In the genomic region with DNA sequence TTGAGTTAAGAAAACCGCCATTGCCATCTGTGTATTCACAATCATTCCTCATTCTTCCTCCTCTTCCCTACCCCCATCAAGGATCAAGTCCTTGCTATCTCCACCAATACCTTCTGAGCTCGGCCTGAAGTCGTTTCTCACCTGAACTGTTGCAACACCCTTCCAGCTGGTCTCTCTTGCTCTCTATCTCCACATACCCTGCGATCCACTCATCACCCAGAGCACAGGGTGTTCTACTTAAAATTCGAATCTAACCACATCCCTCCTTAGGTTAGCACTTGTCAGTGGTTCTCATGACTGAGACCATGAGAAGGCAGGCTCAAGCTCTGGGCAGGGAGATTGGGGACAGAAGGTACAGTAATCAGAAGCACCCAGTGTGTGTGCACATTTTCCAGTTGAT, we compare ENCODE assay signal across 29 cellular contexts. TPM values are rescaled to one million over a fixed set of nuclear protein-coding genes. Genes with fewer than 3 reads are reported as not detected.
"Had no signal": no experiment of that assay in that cellular context is flagged by ENCODE, and none has a peak within 500 bp of the region (broad histone marks: within the 10 kb centered on the region; RNA-seq: fewer than 3 reads in every experiment).

No MANE protein-coding gene starts in this region.

- H3K27ac ChIP-seq: body of pancreas, gastroesophageal sphincter, heart left ventricle, pancreas, psoas muscle, right atrium auricular region, stomach, suprapubic skin, tibial nerve, vagina had no signal

- H3K4me3 ChIP-seq: body of pancreas, esophagus squamous epithelium, gastroesophageal sphincter, heart left ventricle, pancreas, psoas muscle, right atrium auricular region, stomach, suprapubic skin, tibial nerve, vagina had no signal

- H3K36me3 ChIP-seq: esophagus squamous epithelium, gastroesophageal sphincter, heart left ventricle, pancreas, right atrium auricular region, stomach, suprapubic skin, tibial nerve, vagina had no signal

- H3K9me3 ChIP-seq: body of pancreas, esophagus squamous epithelium, pancreas, psoas muscle, right atrium auricular region, suprapubic skin, vagina had no signal

- H3K9me3 Mint-ChIP-seq: activated naive CD8-positive, alpha-beta T cell treated with anti-CD3 and anti-CD28 coated beads, Interleukin-2, amount 50 U/mL, for 24 hours; activated T-helper 1 cell treated with anti-CD3 and anti-CD28 coated beads, Interleukin-12 subunit alpha, Interleukin-12 subunit beta, Interleukin-2, Interleukin-4 antibody, amounts not matched to agents 30 ng/mL and 10 ng/mL and 1 ng/mL, durations not matched to agents 14 hours and 24 hours and 36 hours; T-helper 1 cell treated with Interleukin-12 subunit alpha and Interleukin-12 subunit beta and Interleukin-4 antibody, amounts not matched to agents 30 μg/mL and 1 μg/mL, for 36 hours had no signal

- H3K4me1 ChIP-seq: body of pancreas, gastroesophageal sphincter, heart left ventricle, pancreas, psoas muscle, right atrium auricular region, stomach, suprapubic skin, tibial nerve had no signal

- DNase-seq: activated CD4-positive, alpha-beta T cell treated with anti-CD3 and anti-CD28 coated beads, Interleukin-2, amount 50 U/mL, for 1 hour; activated CD8-positive, alpha-beta T cell treated with anti-CD3 and anti-CD28 coated beads, Interleukin-2, amount 10 ng/mL, durations not matched to agents 7 days and 5 days; activated gamma-delta T cell; activated naive CD4-positive, alpha-beta T cell treated with anti-CD3 and anti-CD28 coated beads, Interleukin-2, amount 50 U/mL, for 16 hours; activated naive CD8-positive, alpha-beta T cell treated with anti-CD3 and anti-CD28 coated beads, Interleukin-2, amount 50 U/mL, for 24 hours; body of pancreas; caudate nucleus; dermis blood vessel endothelial cell; effector CD8-positive, alpha-beta T cell; esophagus squamous epithelium; heart left ventricle; midbrain; pancreas; psoas muscle; stimulated activated CD4-positive, alpha-beta T cell treated with anti-CD3 and anti-CD28 coated beads, Interleukin-1b, Interleukin-23, amount 100 ng/mL, for 48 hours; stomach had no signal

- H3K27ac Mint-ChIP-seq: activated CD8-positive, alpha-beta T cell treated with anti-CD3 and anti-CD28 coated beads, Interleukin-2, amount 10 ng/mL, durations not matched to agents 7 days and 5 days; activated naive CD8-positive, alpha-beta T cell treated with anti-CD3 and anti-CD28 coated beads, Interleukin-2, amount 50 U/mL, for 24 hours; activated T-helper 1 cell treated with anti-CD3 and anti-CD28 coated beads, Interleukin-12 subunit alpha, Interleukin-12 subunit beta, Interleukin-2, Interleukin-4 antibody, amounts not matched to agents 30 ng/mL and 10 ng/mL and 1 ng/mL, durations not matched to agents 14 hours and 24 hours and 36 hours; nephron; T-helper 1 cell treated with Interleukin-12 subunit alpha and Interleukin-12 subunit beta and Interleukin-4 antibody, amounts not matched to agents 30 μg/mL and 1 μg/mL, for 36 hours had no signal

- H3K4me1 Mint-ChIP-seq: nephron had no signal

- H3K4me3 Mint-ChIP-seq: activated CD8-positive, alpha-beta T cell treated with anti-CD3 and anti-CD28 coated beads, Interleukin-2, amount 10 ng/mL, durations not matched to agents 7 days and 5 days; activated naive CD8-positive, alpha-beta T cell treated with anti-CD3 and anti-CD28 coated beads, Interleukin-2, amount 50 U/mL, for 24 hours; activated T-helper 1 cell treated with anti-CD3 and anti-CD28 coated beads, Interleukin-12 subunit alpha, Interleukin-12 subunit beta, Interleukin-2, Interleukin-4 antibody, amounts not matched to agents 30 ng/mL and 10 ng/mL and 1 ng/mL, durations not matched to agents 14 hours and 24 hours and 36 hours; nephron; T-helper 1 cell treated with Interleukin-12 subunit alpha and Interleukin-12 subunit beta and Interleukin-4 antibody, amounts not matched to agents 30 μg/mL and 1 μg/mL, for 36 hours had no signal

- H3K27me3 ChIP-seq: body of pancreas, gastroesophageal sphincter, right atrium auricular region, tibial nerve, vagina had no signal

- ATAC-seq: activated CD4-positive, CD25-positive, alpha-beta regulatory T cell treated with anti-CD3 and anti-CD28 coated beads, Interleukin-2, amount 50 U/mL, for 24 hours; activated CD8-positive, alpha-beta T cell treated with anti-CD3 and anti-CD28 coated beads, Interleukin-2, amount 10 ng/mL, durations not matched to agents 7 days and 5 days; activated naive CD8-positive, alpha-beta T cell treated with anti-CD3 and anti-CD28 coated beads, Interleukin-2, amount 50 U/mL, for 24 hours; body of pancreas; gastroesophageal sphincter; heart left ventricle; left lobe of liver; pancreas; psoas muscle had no signal

RNA-seq across cellular contexts. Expression of a gene that starts 4.6 kb away (rescaled TPM):
- total RNA-seq: activated CD8-positive, alpha-beta T cell treated with anti-CD3 and anti-CD28 coated beads, Interleukin-2, amount 10 ng/mL, durations not matched to agents 7 days and 5 days; activated T-helper 1 cell treated with anti-CD3 and anti-CD28 coated beads, Interleukin-12 subunit alpha, Interleukin-12 subunit beta, Interleukin-2, Interleukin-4 antibody, amounts not matched to agents 30 ng/mL and 10 ng/mL and 1 ng/mL, durations not matched to agents 14 hours and 24 hours and 36 hours; body of pancreas; dermis blood vessel endothelial cell; heart left ventricle; left lobe of liver; lung microvascular endothelial cell; pancreas; psoas muscle; right atrium auricular region; skeletal muscle tissue; stomach; tibial nerve had no signal

RNA-seq across cellular contexts. Expression of a gene that starts 34.1 kb away (rescaled TPM):
- total RNA-seq: activated CD8-positive, alpha-beta T cell treated with anti-CD3 and anti-CD28 coated beads, Interleukin-2, amount 10 ng/mL, durations not matched to agents 7 days and 5 days; activated T-helper 1 cell treated with anti-CD3 and anti-CD28 coated beads, Interleukin-12 subunit alpha, Interleukin-12 subunit beta, Interleukin-2, Interleukin-4 antibody, amounts not matched to agents 30 ng/mL and 10 ng/mL and 1 ng/mL, durations not matched to agents 14 hours and 24 hours and 36 hours; body of pancreas; dermis blood vessel endothelial cell; gastroesophageal sphincter; heart left ventricle; kidney epithelial cell; left lobe of liver; lung microvascular endothelial cell; pancreas; psoas muscle; right atrium auricular region; skeletal muscle tissue; stomach; tibial nerve; vagina had no signal
- polyA plus RNA-seq: heart left ventricle, pancreas, psoas muscle had no signal

RNA-seq across cellular contexts. Expression of a gene that starts 34.8 kb away (rescaled TPM):
- total RNA-seq: activated CD8-positive, alpha-beta T cell treated with anti-CD3 and anti-CD28 coated beads, Interleukin-2, amount 10 ng/mL, durations not matched to agents 7 days and 5 days; activated T-helper 1 cell treated with anti-CD3 and anti-CD28 coated beads, Interleukin-12 subunit alpha, Interleukin-12 subunit beta, Interleukin-2, Interleukin-4 antibody, amounts not matched to agents 30 ng/mL and 10 ng/mL and 1 ng/mL, durations not matched to agents 14 hours and 24 hours and 36 hours; body of pancreas; dermis blood vessel endothelial cell; esophagus squamous epithelium; gastroesophageal sphincter; heart left ventricle; kidney epithelial cell; left lobe of liver; lung microvascular endothelial cell; pancreas; psoas muscle; right atrium auricular region; skeletal muscle tissue; stomach; suprapubic skin; tibial nerve; vagina had no signal
- polyA plus RNA-seq: heart left ventricle, pancreas, psoas muscle, stomach had no signal

RNA-seq across cellular contexts. Expression of a gene that starts 53.1 kb away (rescaled TPM):
- total RNA-seq: activated CD8-positive, alpha-beta T cell treated with anti-CD3 and anti-CD28 coated beads, Interleukin-2, amount 10 ng/mL, durations not matched to agents 7 days and 5 days; activated T-helper 1 cell treated with anti-CD3 and anti-CD28 coated beads, Interleukin-12 subunit alpha, Interleukin-12 subunit beta, Interleukin-2, Interleukin-4 antibody, amounts not matched to agents 30 ng/mL and 10 ng/mL and 1 ng/mL, durations not matched to agents 14 hours and 24 hours and 36 hours; body of pancreas; dermis blood vessel endothelial cell; esophagus squamous epithelium; gastroesophageal sphincter; heart left ventricle; kidney epithelial cell; left lobe of liver; lung microvascular endothelial cell; pancreas; psoas muscle; right atrium auricular region; skeletal muscle tissue; stomach; suprapubic skin; tibial nerve; vagina had no signal
- polyA plus RNA-seq: heart left ventricle, pancreas, psoas muscle, stomach had no signal

RNA-seq across cellular contexts. Expression of a gene that starts 57.5 kb away (rescaled TPM):
- total RNA-seq: activated CD8-positive, alpha-beta T cell treated with anti-CD3 and anti-CD28 coated beads, Interleukin-2, amount 10 ng/mL, durations not matched to agents 7 days and 5 days; activated T-helper 1 cell treated with anti-CD3 and anti-CD28 coated beads, Interleukin-12 subunit alpha, Interleukin-12 subunit beta, Interleukin-2, Interleukin-4 antibody, amounts not matched to agents 30 ng/mL and 10 ng/mL and 1 ng/mL, durations not matched to agents 14 hours and 24 hours and 36 hours; body of pancreas; dermis blood vessel endothelial cell; gastroesophageal sphincter; heart left ventricle; kidney epithelial cell; left lobe of liver; lung microvascular endothelial cell; pancreas; psoas muscle; right atrium auricular region; skeletal muscle tissue; stomach; tibial nerve; vagina had no signal
- polyA plus RNA-seq: heart left ventricle, pancreas, psoas muscle, stomach had no signal
